In the genomic region with DNA sequence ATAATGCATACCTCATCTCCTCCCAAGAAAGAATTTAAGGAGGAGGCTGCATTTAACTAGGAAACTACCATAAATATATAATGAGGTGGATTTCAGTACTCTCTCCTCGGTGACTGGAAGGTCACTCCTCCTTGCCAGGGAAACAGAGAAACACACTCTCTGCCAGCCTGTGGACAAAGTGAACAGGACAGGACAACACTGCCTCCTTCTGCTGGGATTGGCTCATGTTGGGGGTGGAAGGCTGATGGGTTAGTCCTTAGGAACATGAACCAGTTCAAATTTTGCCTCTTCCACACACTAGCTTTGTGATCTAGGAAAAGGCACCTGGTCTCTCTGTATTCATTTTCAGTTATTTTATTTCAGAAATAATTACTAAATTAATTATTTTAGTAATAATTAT, we compare ENCODE assay signal across 1 cellular context.
TF ChIP-seq lines count a peak whose summit lies in the region.

No MANE protein-coding gene starts in this region.

TF ChIP-seq in SK-N-SH treated with all-trans-retinoic acid at 6 μM for 48 hours, 23 proteins besides CTCF, POLR2A, EP300 and RAD21 (continued from another document):
- TF ChIP-seq, protein P1, sequence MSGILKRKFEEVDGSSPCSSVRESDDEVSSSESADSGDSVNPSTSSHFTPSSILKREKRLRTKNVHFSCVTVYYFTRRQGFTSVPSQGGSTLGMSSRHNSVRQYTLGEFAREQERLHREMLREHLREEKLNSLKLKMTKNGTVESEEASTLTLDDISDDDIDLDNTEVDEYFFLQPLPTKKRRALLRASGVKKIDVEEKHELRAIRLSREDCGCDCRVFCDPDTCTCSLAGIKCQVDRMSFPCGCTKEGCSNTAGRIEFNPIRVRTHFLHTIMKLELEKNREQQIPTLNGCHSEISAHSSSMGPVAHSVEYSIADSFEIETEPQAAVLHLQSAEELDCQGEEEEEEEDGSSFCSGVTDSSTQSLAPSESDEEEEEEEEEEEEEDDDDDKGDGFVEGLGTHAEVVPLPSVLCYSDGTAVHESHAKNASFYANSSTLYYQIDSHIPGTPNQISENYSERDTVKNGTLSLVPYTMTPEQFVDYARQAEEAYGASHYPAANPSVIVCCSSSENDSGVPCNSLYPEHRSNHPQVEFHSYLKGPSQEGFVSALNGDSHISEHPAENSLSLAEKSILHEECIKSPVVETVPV (CRISPR knock-in tag; IDR thresholded peaks at IDR 0.05), result no peak
- TF ChIP-seq, protein P2, sequence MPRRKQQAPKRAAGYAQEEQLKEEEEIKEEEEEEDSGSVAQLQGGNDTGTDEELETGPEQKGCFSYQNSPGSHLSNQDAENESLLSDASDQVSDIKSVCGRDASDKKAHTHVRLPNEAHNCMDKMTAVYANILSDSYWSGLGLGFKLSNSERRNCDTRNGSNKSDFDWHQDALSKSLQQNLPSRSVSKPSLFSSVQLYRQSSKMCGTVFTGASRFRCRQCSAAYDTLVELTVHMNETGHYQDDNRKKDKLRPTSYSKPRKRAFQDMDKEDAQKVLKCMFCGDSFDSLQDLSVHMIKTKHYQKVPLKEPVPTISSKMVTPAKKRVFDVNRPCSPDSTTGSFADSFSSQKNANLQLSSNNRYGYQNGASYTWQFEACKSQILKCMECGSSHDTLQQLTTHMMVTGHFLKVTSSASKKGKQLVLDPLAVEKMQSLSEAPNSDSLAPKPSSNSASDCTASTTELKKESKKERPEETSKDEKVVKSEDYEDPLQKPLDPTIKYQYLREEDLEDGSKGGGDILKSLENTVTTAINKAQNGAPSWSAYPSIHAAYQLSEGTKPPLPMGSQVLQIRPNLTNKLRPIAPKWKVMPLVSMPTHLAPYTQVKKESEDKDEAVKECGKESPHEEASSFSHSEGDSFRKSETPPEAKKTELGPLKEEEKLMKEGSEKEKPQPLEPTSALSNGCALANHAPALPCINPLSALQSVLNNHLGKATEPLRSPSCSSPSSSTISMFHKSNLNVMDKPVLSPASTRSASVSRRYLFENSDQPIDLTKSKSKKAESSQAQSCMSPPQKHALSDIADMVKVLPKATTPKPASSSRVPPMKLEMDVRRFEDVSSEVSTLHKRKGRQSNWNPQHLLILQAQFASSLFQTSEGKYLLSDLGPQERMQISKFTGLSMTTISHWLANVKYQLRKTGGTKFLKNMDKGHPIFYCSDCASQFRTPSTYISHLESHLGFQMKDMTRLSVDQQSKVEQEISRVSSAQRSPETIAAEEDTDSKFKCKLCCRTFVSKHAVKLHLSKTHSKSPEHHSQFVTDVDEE (CRISPR knock-in tag; IDR thresholded peaks at IDR 0.05), result no peak
- TF ChIP-seq ISL1 (CRISPR knock-in tag; IDR thresholded peaks at IDR 0.05) (no peak), ZFP3 (CRISPR knock-in tag; IDR thresholded peaks at IDR 0.05) (no peak), GLIS3 (CRISPR knock-in tag; IDR thresholded peaks at IDR 0.05) (no peak), ZNF70 (CRISPR knock-in tag; IDR thresholded peaks at IDR 0.05) (no peak)
